ENCODE assay signal across 1 cellular context in the genomic region with DNA sequence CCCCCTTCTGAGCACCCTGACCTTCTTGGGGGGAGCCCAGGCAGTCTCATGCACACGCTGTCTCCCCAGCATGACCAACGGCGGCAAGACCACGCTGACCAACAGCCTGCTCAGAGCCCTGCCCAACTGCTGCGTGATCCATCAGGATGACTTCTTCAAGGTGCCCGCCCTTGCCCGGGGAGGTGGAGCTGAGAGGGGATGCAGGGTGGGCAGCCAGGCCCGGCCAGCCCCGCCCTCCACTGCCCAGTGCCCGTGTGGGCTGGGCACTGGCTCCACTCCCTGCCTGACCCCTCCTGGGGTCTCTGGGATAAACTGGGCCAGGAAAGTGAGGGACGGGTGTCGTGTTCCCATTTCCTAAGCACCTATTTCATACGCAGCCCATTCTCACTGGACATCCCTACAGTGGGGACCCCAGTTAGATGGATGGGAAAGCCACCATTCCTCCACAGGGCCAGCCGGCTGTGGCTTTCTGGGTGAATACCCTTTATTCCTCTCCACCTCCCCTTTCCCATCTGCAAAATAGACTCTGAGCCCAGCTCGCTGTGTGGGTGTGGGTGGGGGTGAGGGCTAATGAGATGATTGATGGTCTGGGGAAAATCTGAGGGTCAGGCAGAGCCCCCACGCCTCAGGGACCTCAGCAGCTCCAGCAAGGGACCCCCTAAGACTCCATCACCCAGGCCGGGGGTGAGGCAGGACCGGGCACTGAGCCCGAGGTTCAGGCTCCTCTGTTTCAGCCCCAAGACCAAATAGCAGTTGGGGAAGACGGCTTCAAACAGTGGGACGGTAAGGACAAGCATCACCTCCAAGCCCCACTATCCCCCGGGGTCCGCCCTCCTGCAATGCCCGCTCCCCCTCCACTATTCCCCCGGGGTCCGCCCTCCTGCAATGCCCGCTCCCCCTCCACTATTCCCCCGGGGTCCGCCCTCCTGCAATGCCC.
TF ChIP-seq lines count a peak whose summit lies in the region.

No MANE protein-coding gene starts in this region.

TF ChIP-seq in SK-N-SH, 30 proteins besides CTCF, POLR2A, EP300 and RAD21:
- TF ChIP-seq MXI1 (IDR thresholded peaks at IDR 0.05; ENCODE audit: low read depth, low read length) (no peak), NRF1 (IDR thresholded peaks at IDR 0.05; ENCODE audit: low read depth, low read length) (no peak), RCOR1 (IDR thresholded peaks at IDR 0.05; ENCODE audit: low read length) (no peak), SMC3 (IDR thresholded peaks at IDR 0.05; ENCODE audit: low read depth, low read length) (no peak), FOSL2 (IDR thresholded peaks at IDR 0.05; ENCODE audit: borderline replicate concordance, low read depth) (no peak), GABPA (IDR thresholded peaks at IDR 0.05; ENCODE audit: low read depth) (no peak)
- TF ChIP-seq, protein P1, sequence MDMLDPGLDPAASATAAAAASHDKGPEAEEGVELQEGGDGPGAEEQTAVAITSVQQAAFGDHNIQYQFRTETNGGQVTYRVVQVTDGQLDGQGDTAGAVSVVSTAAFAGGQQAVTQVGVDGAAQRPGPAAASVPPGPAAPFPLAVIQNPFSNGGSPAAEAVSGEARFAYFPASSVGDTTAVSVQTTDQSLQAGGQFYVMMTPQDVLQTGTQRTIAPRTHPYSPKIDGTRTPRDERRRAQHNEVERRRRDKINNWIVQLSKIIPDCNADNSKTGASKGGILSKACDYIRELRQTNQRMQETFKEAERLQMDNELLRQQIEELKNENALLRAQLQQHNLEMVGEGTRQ (IDR thresholded peaks at IDR 0.05; ENCODE audit: borderline replicate concordance, low read depth, low read length): no peak
- TF ChIP-seq, protein P2, sequence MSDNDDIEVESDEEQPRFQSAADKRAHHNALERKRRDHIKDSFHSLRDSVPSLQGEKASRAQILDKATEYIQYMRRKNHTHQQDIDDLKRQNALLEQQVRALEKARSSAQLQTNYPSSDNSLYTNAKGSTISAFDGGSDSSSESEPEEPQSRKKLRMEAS (IDR thresholded peaks at IDR 0.05; ENCODE audit: low read depth): no peak
- TF ChIP-seq, protein P3, sequence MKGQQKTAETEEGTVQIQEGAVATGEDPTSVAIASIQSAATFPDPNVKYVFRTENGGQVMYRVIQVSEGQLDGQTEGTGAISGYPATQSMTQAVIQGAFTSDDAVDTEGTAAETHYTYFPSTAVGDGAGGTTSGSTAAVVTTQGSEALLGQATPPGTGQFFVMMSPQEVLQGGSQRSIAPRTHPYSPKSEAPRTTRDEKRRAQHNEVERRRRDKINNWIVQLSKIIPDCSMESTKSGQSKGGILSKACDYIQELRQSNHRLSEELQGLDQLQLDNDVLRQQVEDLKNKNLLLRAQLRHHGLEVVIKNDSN (IDR thresholded peaks at IDR 0.05; ENCODE audit: borderline replicate concordance, low read depth): no peak
